In the genomic region with DNA sequence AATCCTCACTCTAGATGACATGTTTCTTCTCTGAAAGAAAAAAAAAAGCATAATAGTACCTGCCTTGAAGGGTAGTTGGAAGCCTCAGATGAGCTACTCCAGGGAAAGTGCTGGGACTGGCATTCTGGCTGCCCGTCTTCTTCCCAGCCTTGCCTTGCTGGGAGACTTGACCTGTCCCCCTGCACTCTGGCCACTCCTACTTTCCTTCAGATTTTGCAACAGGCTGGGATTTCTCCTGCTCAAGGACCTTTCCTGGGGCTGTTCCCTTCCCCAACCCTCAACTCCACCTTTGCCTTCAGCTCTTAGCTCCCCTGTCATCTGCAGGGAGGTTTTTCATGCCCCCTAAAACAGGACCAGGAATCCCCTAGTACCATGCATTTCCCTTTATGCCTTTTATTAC, we compare ENCODE assay signal across 22 cellular contexts.
"Had no signal": no experiment of that assay in that cellular context is flagged by ENCODE, and none has a peak within 500 bp of the region (broad histone marks: within the 10 kb centered on the region; RNA-seq: fewer than 3 reads in every experiment).

No MANE protein-coding gene starts in this region.

- H3K9ac ChIP-seq: neural progenitor cell, parathyroid adenoma had no signal

- H3K79me2 ChIP-seq: parathyroid adenoma had no signal

- H3K4me1 ChIP-seq: neural progenitor cell, parathyroid adenoma, uterus had no signal

- H3K4me3 ChIP-seq: neural progenitor cell, right lobe of liver, suprapubic skin, upper lobe of left lung, uterus had no signal

- H3K4me3 Mint-ChIP-seq: effector memory CD8-positive, alpha-beta T cell; naive thymus-derived CD4-positive, alpha-beta T cell; nephron; neural progenitor cell; stimulated activated naive CD8-positive, alpha-beta T cell treated with anti-CD3 and anti-CD28 coated beads, Interleukin-15, amount 100 ng/mL, for 72 hours had no signal

- H2AFZ ChIP-seq: neural progenitor cell, parathyroid adenoma had no signal

- H3K27ac Mint-ChIP-seq: effector memory CD8-positive, alpha-beta T cell; naive thymus-derived CD4-positive, alpha-beta T cell; nephron; neural progenitor cell; progenitor cell of endocrine pancreas had no signal

- H3K36me3 Mint-ChIP-seq: naive thymus-derived CD4-positive, alpha-beta T cell; neural progenitor cell had no signal

- H3K27me3 Mint-ChIP-seq: naive thymus-derived CD4-positive, alpha-beta T cell had no signal

- H3K4me1 Mint-ChIP-seq: stimulated activated naive CD8-positive, alpha-beta T cell treated with anti-CD3 and anti-CD28 coated beads, Interleukin-15, amount 100 ng/mL, for 72 hours had no signal

- H3K9me3 Mint-ChIP-seq: effector memory CD8-positive, alpha-beta T cell; nephron; neural progenitor cell had no signal

- ATAC-seq: effector memory CD8-positive, alpha-beta T cell; naive thymus-derived CD4-positive, alpha-beta T cell; right lobe of liver; stimulated activated naive CD8-positive, alpha-beta T cell treated with anti-CD3 and anti-CD28 coated beads, Interleukin-15, amount 100 ng/mL, for 72 hours had no signal

- H3K36me3 ChIP-seq: neural progenitor cell, right lobe of liver, suprapubic skin, upper lobe of left lung, uterus had no signal

- DNase-seq: cortex of kidney; effector memory CD8-positive, alpha-beta T cell; erythroblast; mesendoderm; midbrain; naive thymus-derived CD4-positive, alpha-beta T cell; right lobe of liver; small intestine; stimulated activated CD4-positive, alpha-beta T cell treated with anti-CD3 and anti-CD28 coated beads, Interleukin-15, amount 100 ng/mL, for 24 hours; stimulated activated CD4-positive, alpha-beta T cell treated with anti-CD3 and anti-CD28 coated beads, Interleukin-4, amount 100 ng/mL, for 1 hour; stimulated activated CD8-positive, alpha-beta memory T cell treated with anti-CD3 and anti-CD28 coated beads, Interleukin-4, amount 100 ng/mL, for 48 hours; stimulated activated naive CD4-positive, alpha-beta T cell; stimulated activated naive CD8-positive, alpha-beta T cell treated with anti-CD3 and anti-CD28 coated beads, Interleukin-15, amount 100 ng/mL, for 72 hours; uterus had no signal

- H3K27me3 ChIP-seq: neural progenitor cell, right lobe of liver, suprapubic skin, upper lobe of left lung, uterus had no signal

- H3K9me3 ChIP-seq: right lobe of liver, suprapubic skin, upper lobe of left lung, uterus had no signal

- H3K27ac ChIP-seq: neural progenitor cell, parathyroid adenoma, right lobe of liver, suprapubic skin, uterus had no signal

- FAIRE-seq: endometrium, frontal cortex, small intestine had no signal

- H3K4me2 ChIP-seq: neural progenitor cell had no signal
